21 cellular contexts compared by ENCODE assay signal in the genomic region with DNA sequence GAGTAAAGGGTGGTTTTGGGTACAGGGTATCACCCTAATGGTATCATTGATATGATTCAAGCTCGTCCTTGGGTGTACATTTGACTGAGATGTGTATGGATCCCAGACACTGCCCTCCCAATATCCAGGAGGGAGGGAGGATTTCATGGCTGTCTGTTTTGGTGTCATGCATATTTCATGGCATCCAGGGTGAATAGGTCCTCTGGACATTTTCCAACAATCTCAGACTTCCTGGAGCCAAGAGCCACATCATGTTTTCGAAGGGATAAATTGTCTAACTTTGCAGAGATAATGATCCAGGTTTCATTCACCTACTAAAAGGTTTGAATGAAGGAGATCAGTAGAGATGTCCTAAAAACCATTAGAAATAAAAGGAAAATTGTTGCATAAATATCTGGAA.
"Had no signal": no experiment of that assay in that cellular context is flagged by ENCODE, and none has a peak within 500 bp of the region (broad histone marks: within the 10 kb centered on the region; RNA-seq: fewer than 3 reads in every experiment).

No MANE protein-coding gene starts in this region.

- H3K27me3 Mint-ChIP-seq: activated CD4-positive, alpha-beta T cell treated with anti-CD3 and anti-CD28 coated beads, Interleukin-2, amount 10 ng/mL, durations not matched to agents 24 days and 14 days had no signal

- H3K36me3 Mint-ChIP-seq: brain; stimulated activated memory B cell treated with anti-CD40 and anti-IgM and Interleukin-4, amounts not matched to agents 10 μg/mL and 1 μg/mL and 100 μg/mL, for 72 hours had no signal

- H3K4me3 ChIP-seq: sigmoid colon, spleen, testis, upper lobe of left lung had no signal

- FAIRE-seq: islet of Langerhans had no signal

- H3K27ac ChIP-seq: epithelial cell of prostate, foreskin keratinocyte, sigmoid colon, spleen, testis, upper lobe of left lung had no signal

- DNase-seq: activated CD4-positive, alpha-beta T cell treated with anti-CD3 and anti-CD28 coated beads, Interleukin-2, amount 10 ng/mL, durations not matched to agents 24 days and 14 days; activated CD8-positive, alpha-beta T cell treated with anti-CD3 and anti-CD28 coated beads, Interleukin-2, amount 10 ng/mL, durations not matched to agents 7 days and 5 days; activated naive CD4-positive, alpha-beta T cell treated with anti-CD3 and anti-CD28 coated beads for 36 hours; activated T-cell treated with anti-CD3 and anti-CD28 coated beads, Interleukin-2, amount 50 U/mL, for 24 hours; caudate nucleus; foreskin keratinocyte; hippocampal formation; midbrain; nucleus accumbens; sigmoid colon; spleen; stimulated activated CD4-positive, alpha-beta T cell treated with anti-CD3 and anti-CD28 coated beads, Interleukin-4, amount 100 ng/mL, for 4 hours; testis; upper lobe of left lung had no signal

- H3K27me3 ChIP-seq: foreskin keratinocyte, sigmoid colon, spleen, testis, upper lobe of left lung had no signal

- H3K9me3 Mint-ChIP-seq: nephron; stimulated activated memory B cell treated with anti-CD40 and anti-IgM and Interleukin-4, amounts not matched to agents 10 μg/mL and 1 μg/mL and 100 μg/mL, for 72 hours had no signal

- H3K4me1 ChIP-seq: foreskin keratinocyte, sigmoid colon, spleen, testis, upper lobe of left lung had no signal

- ATAC-seq: activated CD8-positive, alpha-beta T cell treated with anti-CD3 and anti-CD28 coated beads, Interleukin-2, amount 10 ng/mL, durations not matched to agents 7 days and 5 days; foreskin keratinocyte; stimulated activated memory B cell treated with anti-CD40 and anti-IgM and Interleukin-4, amounts not matched to agents 10 μg/mL and 1 μg/mL and 100 μg/mL, for 72 hours had no signal

- H3K4me3 Mint-ChIP-seq: activated CD4-positive, alpha-beta T cell treated with anti-CD3 and anti-CD28 coated beads, Interleukin-2, amount 10 ng/mL, durations not matched to agents 24 days and 14 days; activated CD8-positive, alpha-beta T cell treated with anti-CD3 and anti-CD28 coated beads, Interleukin-2, amount 10 ng/mL, durations not matched to agents 7 days and 5 days; activated naive CD4-positive, alpha-beta T cell treated with anti-CD3 and anti-CD28 coated beads for 36 hours; activated T-cell treated with anti-CD3 and anti-CD28 coated beads, Interleukin-2, amount 50 U/mL, for 24 hours; brain; endodermal cell; nephron; stimulated activated memory B cell treated with anti-CD40 and anti-IgM and Interleukin-4, amounts not matched to agents 10 μg/mL and 1 μg/mL and 100 μg/mL, for 72 hours had no signal

- H3K4me1 Mint-ChIP-seq: activated CD4-positive, alpha-beta T cell treated with anti-CD3 and anti-CD28 coated beads, Interleukin-2, amount 10 ng/mL, durations not matched to agents 24 days and 14 days; stimulated activated memory B cell treated with anti-CD40 and anti-IgM and Interleukin-4, amounts not matched to agents 10 μg/mL and 1 μg/mL and 100 μg/mL, for 72 hours had no signal

- H3K36me3 ChIP-seq: sigmoid colon, spleen, upper lobe of left lung had no signal

- H3K9me3 ChIP-seq: spleen, testis, upper lobe of left lung had no signal

- H3K27ac Mint-ChIP-seq: activated CD4-positive, alpha-beta T cell treated with anti-CD3 and anti-CD28 coated beads, Interleukin-2, amount 10 ng/mL, durations not matched to agents 24 days and 14 days; activated CD8-positive, alpha-beta T cell treated with anti-CD3 and anti-CD28 coated beads, Interleukin-2, amount 10 ng/mL, durations not matched to agents 7 days and 5 days; activated naive CD4-positive, alpha-beta T cell treated with anti-CD3 and anti-CD28 coated beads for 36 hours; activated T-cell treated with anti-CD3 and anti-CD28 coated beads, Interleukin-2, amount 50 U/mL, for 24 hours; activated T-helper 2 cell treated with anti-CD3 and anti-CD28 coated beads, Interferon-gamma antibody, Interleukin-2, Interleukin-4, amounts not matched to agents 10 μg/mL and 5 μg/mL and 100 μg/mL, durations not matched to agents 14 hours and 24 hours and 36 hours; brain; endodermal cell; stimulated activated memory B cell treated with anti-CD40 and anti-IgM and Interleukin-4, amounts not matched to agents 10 μg/mL and 1 μg/mL and 100 μg/mL, for 72 hours had no signal
